In genomic region chr21:28714795-28715464, GRCh38 we compare ENCODE assay signal across 18 cellular contexts.
A peak's percentile ranks its signal among the peaks of the same experiment; 100 is the strongest.
DNase-seq lines count a peak whose midpoint lies in the region; ATAC-seq and TF ChIP-seq lines count a peak whose summit lies in the region.
"Had no signal": no experiment of that assay in that cellular context is flagged by ENCODE, and none has a peak within 500 bp of the region (broad histone marks: within the 10 kb centered on the region; RNA-seq: fewer than 3 reads in every experiment).

No MANE protein-coding gene starts in this region.

- H2BK15ac ChIP-seq in mesenchymal stem cell (ENCODE audit: low read depth, poor library complexity, severe bottlenecking): no peak overlapping the region

- no peaks in the 10 kb centered on the region for H3K27me3 ChIP-seq in mesenchymal stem cell (ENCODE audit: control insufficient read depth in 1 of 2, insufficient read depth in 1 of 2, low read length in 2 of 2)
- H3K27me3 ChIP-seq in naive thymus-derived CD4-positive, alpha-beta T cell (ENCODE audit: control insufficient read depth in 2 of 2, insufficient read depth in 2 of 2, low read length in 2 of 2): no peaks in the 10 kb centered on the region
- no peaks in the 10 kb centered on the region for H3K27me3 ChIP-seq in lower lobe of right lung (ENCODE audit: low read depth)
- H3K27me3 ChIP-seq: gastroesophageal sphincter, upper lobe of right lung had no signal

- no peak overlapping the region for H3K18ac ChIP-seq in mesenchymal stem cell (ENCODE audit: low read depth in 1 of 2, low read length in 2 of 2)

- no peak overlapping the region for H3K4ac ChIP-seq in mesenchymal stem cell (ENCODE audit: low read depth in 1 of 2, low read length in 2 of 2)

- H2BK120ac ChIP-seq in mesenchymal stem cell (ENCODE audit: low read depth, low read length): no peak overlapping the region

- H3K9ac ChIP-seq in mesenchymal stem cell (ENCODE audit: low read length): no peak overlapping the region

- no peaks in the 10 kb centered on the region for H3K4me1 Mint-ChIP-seq in activated CD4-positive, alpha-beta memory T cell treated with anti-CD3 and anti-CD28 coated beads for 36 hours (ENCODE audit: low read depth)
- H3K4me1 Mint-ChIP-seq in naive thymus-derived CD4-positive, alpha-beta T cell: peaks cover 0 to 20% (median 0%) of the 10 kb centered on the region in 7 donors
- H3K4me1 Mint-ChIP-seq: activated CD4-positive, alpha-beta T cell treated with anti-CD3 and anti-CD28 coated beads for 36 hours; nephron progenitor cell had no signal

- no peak overlapping the region for H2BK12ac ChIP-seq in mesenchymal stem cell (ENCODE audit: low read length in 2 of 2)

- no peaks in the 10 kb centered on the region for H3K79me1 ChIP-seq in mesenchymal stem cell (replicated peaks; ENCODE audit: low read length, poor library complexity, severe bottlenecking)

- no peak overlapping the region for H2AFZ ChIP-seq in mesenchymal stem cell (ENCODE audit: low read depth, low read length)
- H2AFZ ChIP-seq: PC-9 had no signal

- POLR2A ChIA-PET in activated CD4-positive, alpha-beta memory T cell treated with anti-CD3 and anti-CD28 coated beads for 36 hours (lab: Charles Lee): no interaction called here
- POLR2A ChIA-PET in naive thymus-derived CD4-positive, alpha-beta T cell (lab: Charles Lee): no interaction called here

- no peaks in the 10 kb centered on the region for H3K9me3 ChIP-seq in mesenchymal stem cell (ENCODE audit: control insufficient read depth, low read length)
- no peaks in the 10 kb centered on the region for H3K9me3 ChIP-seq in naive thymus-derived CD4-positive, alpha-beta T cell (ENCODE audit: control insufficient read depth in 2 of 3, low read length in 3 of 3)
- H3K9me3 ChIP-seq in lower lobe of right lung: no peaks in the 10 kb centered on the region
- H3K9me3 ChIP-seq: gastroesophageal sphincter, upper lobe of right lung had no signal

- no peaks in the 10 kb centered on the region for H3K27me3 Mint-ChIP-seq in activated CD4-positive, alpha-beta memory T cell treated with anti-CD3 and anti-CD28 coated beads for 36 hours
- H3K27me3 Mint-ChIP-seq in naive thymus-derived CD4-positive, alpha-beta T cell: no peaks in the 10 kb centered on the region
- H3K27me3 Mint-ChIP-seq: activated CD4-positive, alpha-beta T cell treated with anti-CD3 and anti-CD28 coated beads for 36 hours; activated naive CD4-positive, alpha-beta T cell treated with anti-CD3 and anti-CD28 coated beads, Interleukin-2, amount 10 ng/mL, durations not matched to agents 7 days and 5 days; stimulated activated naive CD8-positive, alpha-beta T cell treated with anti-CD3 and anti-CD28 coated beads, Interleukin-15, Interleukin-2, amounts not matched to agents 100 ng/mL and 50 ng/mL, for 24 hours had no signal

- DNase-seq in AG09319 (ENCODE audit: extremely low read depth, low read depth) (peak; percentile 42), HCEC 1CT (peak; percentile 76), astrocyte of the spinal cord (ENCODE audit: low read depth, low spot score) (peak; percentile 45), mesenchymal stem cell (peak; percentile 67), lower lobe of right lung (no peak)
- no peak for DNase-seq in activated CD4-positive, alpha-beta memory T cell treated with anti-CD3 and anti-CD28 coated beads for 36 hours
- no peak for DNase-seq in naive thymus-derived CD4-positive, alpha-beta T cell
- DNase-seq: activated CD4-positive, alpha-beta T cell treated with anti-CD3 and anti-CD28 coated beads for 36 hours; activated naive CD4-positive, alpha-beta T cell treated with anti-CD3 and anti-CD28 coated beads, Interleukin-2, amount 10 ng/mL, durations not matched to agents 7 days and 5 days; activated T-cell treated with anti-CD3 and anti-CD28 coated beads for 4 hours; NCI-H526 treated with DMSO at 0.1 percent for 48 hours; nephron progenitor cell; PC-9; upper lobe of right lung had no signal

- H3K27ac ChIP-seq in mesenchymal stem cell (ENCODE audit: low read length, poor library complexity, severe bottlenecking) (no peak overlapping the region), lower lobe of right lung (no peak overlapping the region)
- no peak overlapping the region for H3K27ac ChIP-seq in naive thymus-derived CD4-positive, alpha-beta T cell (ENCODE audit: low read depth, low read length)
- H3K27ac ChIP-seq: gastroesophageal sphincter, PC-9, SK-N-MC, upper lobe of right lung had no signal

- no CpG with 5 or more reads among the region's 1 CpG for WGBS in mesenchymal stem cell

- no peaks in the 10 kb centered on the region for H3K9me3 Mint-ChIP-seq in activated CD4-positive, alpha-beta memory T cell treated with anti-CD3 and anti-CD28 coated beads for 36 hours
- peaks cover 0 to 6% (median 0%) of the 10 kb centered on the region in 11 donors for H3K9me3 Mint-ChIP-seq in naive thymus-derived CD4-positive, alpha-beta T cell

- intact Hi-C loops in activated CD4-positive, alpha-beta memory T cell treated with anti-CD3 and anti-CD28 coated beads for 36 hours (cut with micrococcal nuclease): no loop called here
- intact Hi-C loops in naive thymus-derived CD4-positive, alpha-beta T cell (cut with micrococcal nuclease): no loop called here
- intact Hi-C loops in lower lobe of right lung (cut with DNase I): no loop called here

- no peak overlapping the region for H2BK5ac ChIP-seq in mesenchymal stem cell (ENCODE audit: low read depth, low read length, poor library complexity, severe bottlenecking)

- ATAC-seq in GM21529 (IDR thresholded peaks at IDR 0.05; ENCODE audit: unreplicated experiment) (no peak), lower lobe of right lung (no peak)
- no peak for ATAC-seq in naive thymus-derived CD4-positive, alpha-beta T cell
- ATAC-seq: activated CD4-positive, alpha-beta T cell treated with anti-CD3 and anti-CD28 coated beads for 36 hours; gastroesophageal sphincter; upper lobe of right lung had no signal

- no peak overlapping the region for H3K23ac ChIP-seq in mesenchymal stem cell (ENCODE audit: low read length in 2 of 2)

- no peak for TF ChIP-seq CTCF in AG09319 (IDR thresholded peaks at IDR 0.05; ENCODE audit: low read depth, low read length)
- TF ChIP-seq CTCF in astrocyte of the spinal cord (IDR thresholded peaks at IDR 0.05; ENCODE audit: low read depth, low read length): no peak
- no peak for TF ChIP-seq CTCF in lower lobe of right lung (IDR thresholded peaks at IDR 0.05)

- H3K4me3 ChIP-seq in astrocyte of the spinal cord (ENCODE audit: low read depth, low read length): no peak overlapping the region
- H3K4me3 ChIP-seq in mesenchymal stem cell (ENCODE audit: insufficient read depth in 1 of 2, low read depth in 1 of 2, low read length in 2 of 2): no peak overlapping the region
- H3K4me3 ChIP-seq in naive thymus-derived CD4-positive, alpha-beta T cell (ENCODE audit: low read length): no peak overlapping the region
- H3K4me3 ChIP-seq in lower lobe of right lung: no peak overlapping the region
- H3K4me3 ChIP-seq: gastroesophageal sphincter, PC-9, SK-N-MC, upper lobe of right lung had no signal

- H4K91ac ChIP-seq in mesenchymal stem cell (ENCODE audit: low read length): no peak overlapping the region

- H3K36me3 ChIP-seq in mesenchymal stem cell (ENCODE audit: control insufficient read depth in 1 of 2, insufficient read depth in 2 of 2, low read depth in 1 of 2, low read length in 2 of 2) (no peaks in the 10 kb centered on the region), lower lobe of right lung (no peaks in the 10 kb centered on the region)
- no peaks in the 10 kb centered on the region for H3K36me3 ChIP-seq in naive thymus-derived CD4-positive, alpha-beta T cell (ENCODE audit: control insufficient read depth in 2 of 3, insufficient read depth in 3 of 3, low read length in 3 of 3)
- H3K36me3 ChIP-seq: gastroesophageal sphincter, upper lobe of right lung had no signal

- no peak overlapping the region for H4K8ac ChIP-seq in mesenchymal stem cell (ENCODE audit: low read length)

- no peak overlapping the region for H3K4me2 ChIP-seq in mesenchymal stem cell (ENCODE audit: low read length, poor library complexity, severe bottlenecking)
- H3K4me2 ChIP-seq: PC-9 had no signal

- in situ Hi-C loops in astrocyte of the spinal cord (cut with HindIII; ENCODE audit: low sequenced_read_pairs): no loop called here

- H3K36me3 Mint-ChIP-seq in activated CD4-positive, alpha-beta memory T cell treated with anti-CD3 and anti-CD28 coated beads for 36 hours: no peaks in the 10 kb centered on the region
- H3K36me3 Mint-ChIP-seq in naive thymus-derived CD4-positive, alpha-beta T cell: peaks cover 15 to 51% (median 23%) of the 10 kb centered on the region in 5 donors
- H3K36me3 Mint-ChIP-seq: activated naive CD4-positive, alpha-beta T cell treated with anti-CD3 and anti-CD28 coated beads, Interleukin-2, amount 10 ng/mL, durations not matched to agents 7 days and 5 days had no signal

- H3K4me3 Mint-ChIP-seq in activated CD4-positive, alpha-beta memory T cell treated with anti-CD3 and anti-CD28 coated beads for 36 hours: no peak overlapping the region
- no peak overlapping the region for H3K4me3 Mint-ChIP-seq in naive thymus-derived CD4-positive, alpha-beta T cell
- H3K4me3 Mint-ChIP-seq: activated CD4-positive, alpha-beta T cell treated with anti-CD3 and anti-CD28 coated beads for 36 hours; activated naive CD4-positive, alpha-beta T cell treated with anti-CD3 and anti-CD28 coated beads, Interleukin-2, amount 10 ng/mL, durations not matched to agents 7 days and 5 days; nephron progenitor cell; stimulated activated naive CD8-positive, alpha-beta T cell treated with anti-CD3 and anti-CD28 coated beads, Interleukin-15, Interleukin-2, amounts not matched to agents 100 ng/mL and 50 ng/mL, for 24 hours had no signal

- H3K27ac Mint-ChIP-seq in activated CD4-positive, alpha-beta memory T cell treated with anti-CD3 and anti-CD28 coated beads for 36 hours: no peak overlapping the region
- no peak overlapping the region for H3K27ac Mint-ChIP-seq in naive thymus-derived CD4-positive, alpha-beta T cell
- H3K27ac Mint-ChIP-seq: activated CD4-positive, alpha-beta T cell treated with anti-CD3 and anti-CD28 coated beads for 36 hours; activated naive CD4-positive, alpha-beta T cell treated with anti-CD3 and anti-CD28 coated beads, Interleukin-2, amount 10 ng/mL, durations not matched to agents 7 days and 5 days; nephron progenitor cell; stimulated activated naive CD8-positive, alpha-beta T cell treated with anti-CD3 and anti-CD28 coated beads, Interleukin-15, Interleukin-2, amounts not matched to agents 100 ng/mL and 50 ng/mL, for 24 hours had no signal

- CTCF ChIA-PET in activated CD4-positive, alpha-beta memory T cell treated with anti-CD3 and anti-CD28 coated beads for 36 hours (lab: Charles Lee): no interaction called here
- CTCF ChIA-PET in naive thymus-derived CD4-positive, alpha-beta T cell (lab: Charles Lee): no interaction called here

- H3K14ac ChIP-seq in mesenchymal stem cell (ENCODE audit: low read length in 2 of 2): no peak overlapping the region

- H3K4me1 ChIP-seq in mesenchymal stem cell (ENCODE audit: control insufficient read depth, insufficient read depth, low read depth, low read length) (no peaks in the 10 kb centered on the region), lower lobe of right lung (no peaks in the 10 kb centered on the region)
- H3K4me1 ChIP-seq in naive thymus-derived CD4-positive, alpha-beta T cell (ENCODE audit: control insufficient read depth in 2 of 2, insufficient read depth in 2 of 2, low read length in 2 of 2): no peaks in the 10 kb centered on the region
- H3K4me1 ChIP-seq: upper lobe of right lung had no signal

- no peak overlapping the region for H2AK5ac ChIP-seq in mesenchymal stem cell (ENCODE audit: low read length, severe bottlenecking)

Comparison
In these comparisons a context has a peak if more than half of its experiments do, and no peak if none do; other contexts are left out.
1. DNase-seq: peak in AG09319 (single experiment), HCEC 1CT (single experiment), astrocyte of the spinal cord (single experiment) and mesenchymal stem cell (single experiment); none in activated CD4-positive, alpha-beta memory T cell treated with anti-CD3 and anti-CD28 coated beads for 36 hours (single experiment), naive thymus-derived CD4-positive, alpha-beta T cell (0 of 9) and lower lobe of right lung (single experiment).